1 cellular context compared by ENCODE assay signal in genomic region chr2:107648781-107649413, GRCh38.
TF ChIP-seq lines count a peak whose summit lies in the region.

No MANE protein-coding gene starts in this region.

TF ChIP-seq in K562, 482 proteins besides CTCF, POLR2A, EP300 and RAD21:
- no peak for TF ChIP-seq MAFK (IDR thresholded peaks at IDR 0.05; ENCODE audit: low read length)
- no peak for TF ChIP-seq ZNF232 (CRISPR knock-in tag; IDR thresholded peaks at IDR 0.05)
- TF ChIP-seq ZNF124 (CRISPR knock-in tag; IDR thresholded peaks at IDR 0.05) = no peak
- no peak for TF ChIP-seq JUN (IDR thresholded peaks at IDR 0.05; ENCODE audit: borderline replicate concordance, low read depth, low read length)
- no peak for TF ChIP-seq JUN (CRISPR knock-in tag; IDR thresholded peaks at IDR 0.05; ENCODE audit: borderline replicate concordance)
- no peak for TF ChIP-seq STAT5A (IDR thresholded peaks at IDR 0.05; ENCODE audit: borderline replicate concordance, low read length)
- no peak for TF ChIP-seq ESRRB (CRISPR knock-in tag; IDR thresholded peaks at IDR 0.05; ENCODE audit: borderline replicate concordance)
- TF ChIP-seq, protein P1, sequence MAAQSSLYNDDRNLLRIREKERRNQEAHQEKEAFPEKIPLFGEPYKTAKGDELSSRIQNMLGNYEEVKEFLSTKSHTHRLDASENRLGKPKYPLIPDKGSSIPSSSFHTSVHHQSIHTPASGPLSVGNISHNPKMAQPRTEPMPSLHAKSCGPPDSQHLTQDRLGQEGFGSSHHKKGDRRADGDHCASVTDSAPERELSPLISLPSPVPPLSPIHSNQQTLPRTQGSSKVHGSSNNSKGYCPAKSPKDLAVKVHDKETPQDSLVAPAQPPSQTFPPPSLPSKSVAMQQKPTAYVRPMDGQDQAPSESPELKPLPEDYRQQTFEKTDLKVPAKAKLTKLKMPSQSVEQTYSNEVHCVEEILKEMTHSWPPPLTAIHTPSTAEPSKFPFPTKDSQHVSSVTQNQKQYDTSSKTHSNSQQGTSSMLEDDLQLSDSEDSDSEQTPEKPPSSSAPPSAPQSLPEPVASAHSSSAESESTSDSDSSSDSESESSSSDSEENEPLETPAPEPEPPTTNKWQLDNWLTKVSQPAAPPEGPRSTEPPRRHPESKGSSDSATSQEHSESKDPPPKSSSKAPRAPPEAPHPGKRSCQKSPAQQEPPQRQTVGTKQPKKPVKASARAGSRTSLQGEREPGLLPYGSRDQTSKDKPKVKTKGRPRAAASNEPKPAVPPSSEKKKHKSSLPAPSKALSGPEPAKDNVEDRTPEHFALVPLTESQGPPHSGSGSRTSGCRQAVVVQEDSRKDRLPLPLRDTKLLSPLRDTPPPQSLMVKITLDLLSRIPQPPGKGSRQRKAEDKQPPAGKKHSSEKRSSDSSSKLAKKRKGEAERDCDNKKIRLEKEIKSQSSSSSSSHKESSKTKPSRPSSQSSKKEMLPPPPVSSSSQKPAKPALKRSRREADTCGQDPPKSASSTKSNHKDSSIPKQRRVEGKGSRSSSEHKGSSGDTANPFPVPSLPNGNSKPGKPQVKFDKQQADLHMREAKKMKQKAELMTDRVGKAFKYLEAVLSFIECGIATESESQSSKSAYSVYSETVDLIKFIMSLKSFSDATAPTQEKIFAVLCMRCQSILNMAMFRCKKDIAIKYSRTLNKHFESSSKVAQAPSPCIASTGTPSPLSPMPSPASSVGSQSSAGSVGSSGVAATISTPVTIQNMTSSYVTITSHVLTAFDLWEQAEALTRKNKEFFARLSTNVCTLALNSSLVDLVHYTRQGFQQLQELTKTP (IDR thresholded peaks at IDR 0.05; ENCODE audit: low read depth in 1 of 2, partially characterized antibody in 2 of 2) = no peak
- no peak for TF ChIP-seq RBM17 (IDR thresholded peaks at IDR 0.05; ENCODE audit: borderline replicate concordance, low read depth, low read length)
- no peak for TF ChIP-seq ZNF274 (IDR thresholded peaks at IDR 0.05; ENCODE audit: borderline replicate concordance, low read depth, low read length)
- no peak for TF ChIP-seq SAFB (IDR thresholded peaks at IDR 0.05; ENCODE audit: borderline replicate concordance, low read depth, low read length)
- TF ChIP-seq ZBTB49 (CRISPR knock-in tag; IDR thresholded peaks at IDR 0.05; ENCODE audit: borderline replicate concordance) = no peak
- TF ChIP-seq ZNF584 (CRISPR knock-in tag; IDR thresholded peaks at IDR 0.05; ENCODE audit: low read depth) = no peak
- no peak for TF ChIP-seq SMC3 (conservative IDR thresholded peaks at IDR 0.05; ENCODE audit: insufficient read depth, low read depth, low read length)
- no peak for TF ChIP-seq ZZZ3 (IDR thresholded peaks at IDR 0.05)
- TF ChIP-seq, protein P2, sequence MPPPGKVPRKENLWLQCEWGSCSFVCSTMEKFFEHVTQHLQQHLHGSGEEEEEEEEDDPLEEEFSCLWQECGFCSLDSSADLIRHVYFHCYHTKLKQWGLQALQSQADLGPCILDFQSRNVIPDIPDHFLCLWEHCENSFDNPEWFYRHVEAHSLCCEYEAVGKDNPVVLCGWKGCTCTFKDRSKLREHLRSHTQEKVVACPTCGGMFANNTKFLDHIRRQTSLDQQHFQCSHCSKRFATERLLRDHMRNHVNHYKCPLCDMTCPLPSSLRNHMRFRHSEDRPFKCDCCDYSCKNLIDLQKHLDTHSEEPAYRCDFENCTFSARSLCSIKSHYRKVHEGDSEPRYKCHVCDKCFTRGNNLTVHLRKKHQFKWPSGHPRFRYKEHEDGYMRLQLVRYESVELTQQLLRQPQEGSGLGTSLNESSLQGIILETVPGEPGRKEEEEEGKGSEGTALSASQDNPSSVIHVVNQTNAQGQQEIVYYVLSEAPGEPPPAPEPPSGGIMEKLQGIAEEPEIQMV (tag; conservative IDR thresholded peaks at IDR 0.05; ENCODE audit: low read depth) = no peak
- TF ChIP-seq ZNF785 (CRISPR knock-in tag; IDR thresholded peaks at IDR 0.05) = no peak
- TF ChIP-seq, protein P3, sequence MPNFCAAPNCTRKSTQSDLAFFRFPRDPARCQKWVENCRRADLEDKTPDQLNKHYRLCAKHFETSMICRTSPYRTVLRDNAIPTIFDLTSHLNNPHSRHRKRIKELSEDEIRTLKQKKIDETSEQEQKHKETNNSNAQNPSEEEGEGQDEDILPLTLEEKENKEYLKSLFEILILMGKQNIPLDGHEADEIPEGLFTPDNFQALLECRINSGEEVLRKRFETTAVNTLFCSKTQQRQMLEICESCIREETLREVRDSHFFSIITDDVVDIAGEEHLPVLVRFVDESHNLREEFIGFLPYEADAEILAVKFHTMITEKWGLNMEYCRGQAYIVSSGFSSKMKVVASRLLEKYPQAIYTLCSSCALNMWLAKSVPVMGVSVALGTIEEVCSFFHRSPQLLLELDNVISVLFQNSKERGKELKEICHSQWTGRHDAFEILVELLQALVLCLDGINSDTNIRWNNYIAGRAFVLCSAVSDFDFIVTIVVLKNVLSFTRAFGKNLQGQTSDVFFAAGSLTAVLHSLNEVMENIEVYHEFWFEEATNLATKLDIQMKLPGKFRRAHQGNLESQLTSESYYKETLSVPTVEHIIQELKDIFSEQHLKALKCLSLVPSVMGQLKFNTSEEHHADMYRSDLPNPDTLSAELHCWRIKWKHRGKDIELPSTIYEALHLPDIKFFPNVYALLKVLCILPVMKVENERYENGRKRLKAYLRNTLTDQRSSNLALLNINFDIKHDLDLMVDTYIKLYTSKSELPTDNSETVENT (CRISPR knock-in tag; IDR thresholded peaks at IDR 0.05) = no peak
- TF ChIP-seq SOX6 (IDR thresholded peaks at IDR 0.05) = no peak
- TF ChIP-seq XRCC4 (IDR thresholded peaks at IDR 0.05; ENCODE audit: extremely low read depth, insufficient read depth, insufficient read length) = no peak
- no peak for TF ChIP-seq GATA2 (CRISPR knock-in tag; IDR thresholded peaks at IDR 0.05)
TF ChIP-seq in K562: peak in this region for 0.
